Comparison of ENCODE assay signal across 16 cellular contexts in genomic region chr2:3868426-3868825, GRCh38.
DNase-seq lines count a peak whose midpoint lies in the region; ATAC-seq and TF ChIP-seq lines count a peak whose summit lies in the region.
"Had no signal": no experiment of that assay in that cellular context is flagged by ENCODE, and none has a peak within 500 bp of the region (broad histone marks: within the 10 kb centered on the region; RNA-seq: fewer than 3 reads in every experiment).

No MANE protein-coding gene starts in this region.

- no peaks in the 10 kb centered on the region for H4K20me1 ChIP-seq in GM23248 (ENCODE audit: insufficient read depth)

- peak overlapping the region; percentile 90 for H4K8ac ChIP-seq in neuronal stem cell (ENCODE audit: low read depth, low read length)

- H3K4me1 ChIP-seq in breast epithelium (no peaks in the 10 kb centered on the region), neuronal stem cell (ENCODE audit: control insufficient read depth in 2 of 2, insufficient read depth in 1 of 2, low read depth in 1 of 2, low read length in 2 of 2) (peaks cover 0 to 3% of the 10 kb centered on the region in 2 donors), thoracic aorta (ENCODE audit: control insufficient read depth in 1 of 2, low read depth in 2 of 2) (peaks cover 6 to 33% of the 10 kb centered on the region in 2 donors), GM23248 (ENCODE audit: insufficient read depth) (no peaks in the 10 kb centered on the region)
- H3K4me1 ChIP-seq: A549 had no signal

- H3F3A ChIP-seq in GM23248 (ENCODE audit: insufficient read depth), result no peaks in the 10 kb centered on the region

- H3K27me3 ChIP-seq in breast epithelium (peaks cover 0 to 6% of the 10 kb centered on the region in 2 donors), neuronal stem cell (ENCODE audit: control insufficient read depth in 3 of 3, insufficient read depth in 3 of 3, low read depth in 1 of 3, low read length in 3 of 3) (no peaks in the 10 kb centered on the region), thoracic aorta (replicated peaks; ENCODE audit: insufficient read depth) (no peaks in the 10 kb centered on the region), GM23248 (replicated peaks; ENCODE audit: insufficient read depth) (no peaks in the 10 kb centered on the region)

- H2AFZ ChIP-seq in neuronal stem cell (ENCODE audit: low read length) (no peak overlapping the region), GM23248 (no peak overlapping the region)

- H3K9ac ChIP-seq in neuronal stem cell (ENCODE audit: low read depth, low read length, poor library complexity) (no peak overlapping the region), GM23248 (no peak overlapping the region)

- BruUV-seq in MCF 10A (replicated peaks; lab: Mats Ljungman, UMichigan), result no TSS peak

- H3K4me1 Mint-ChIP-seq in MCF 10A (ENCODE audit: insufficient read depth, unreplicated experiment), result peaks cover 6% of the 10 kb centered on the region

- no peaks in the 10 kb centered on the region for H3K79me1 ChIP-seq in neuronal stem cell (ENCODE audit: low read depth, low read length)

- H4K91ac ChIP-seq in neuronal stem cell (ENCODE audit: low read depth, low read length, poor library complexity), result no peak overlapping the region

- no peak overlapping the region for H2BK12ac ChIP-seq in neuronal stem cell (ENCODE audit: low read length)

- H3K79me2 ChIP-seq in GM23248 (ENCODE audit: insufficient read depth), result no peaks in the 10 kb centered on the region

- no peak overlapping the region for H3K18ac ChIP-seq in neuronal stem cell (ENCODE audit: low read length)

- no peak overlapping the region for H2BK120ac ChIP-seq in neuronal stem cell (ENCODE audit: low read depth, low read length)

- H3K9me3 Mint-ChIP-seq in MCF 10A (ENCODE audit: unreplicated experiment), result no peaks in the 10 kb centered on the region
- H3K9me3 Mint-ChIP-seq: CD4-positive, alpha-beta T cell had no signal

- no peak overlapping the region for H3K4ac ChIP-seq in neuronal stem cell (ENCODE audit: low read length)

- POLR2A ChIA-PET in MCF 10A (lab: Yijun Ruan, JAX), result interaction anchor here (0.9 kb wide), 1 partner anchor 11 kb away, joined by 3 read pairs; no protein-coding TSS in a partner anchor

- intact Hi-C loops in MCF 10A (cut with micrococcal nuclease) (no loop called here), breast epithelium (cut with DNase I; ENCODE audit: low total_unique reads) (loop anchor here (5.0 kb wide), 1 partner anchor 309 kb away; no protein-coding TSS in a partner anchor)

- H3K36me3 ChIP-seq in breast epithelium (no peaks in the 10 kb centered on the region), neuronal stem cell (replicated peaks in 1 of 2; ENCODE audit: control insufficient read depth in 2 of 2, insufficient read depth in 2 of 2, low read length in 2 of 2) (no peaks in the 10 kb centered on the region), thoracic aorta (no peaks in the 10 kb centered on the region), GM23248 (ENCODE audit: low read depth) (no peaks in the 10 kb centered on the region)

- peak overlapping the region; percentile 57 for H3K27ac Mint-ChIP-seq in MCF 10A (ENCODE audit: low read depth, unreplicated experiment)
- H3K27ac Mint-ChIP-seq: CD4-positive, alpha-beta T cell; H9 had no signal

- no CpG with 5 or more reads among the region's 6 CpGs for WGBS in neuronal stem cell (ENCODE audit: extremely low coverage in 2 of 2, insufficient read length in 2 of 2, insufficient replicate concordance in 1 of 2), 2 donors
- 26 to 31% methylated on average over 6 of the region's 6 CpGs for WGBS in GM23248 (ENCODE audit: low coverage in 1 of 2, low lambda C conversion rate in 2 of 2, missing lambda C conversion rate in 2 of 2), 2 experiments

- no peak for DNase-seq in MCF 10A (ENCODE audit: unreplicated experiment)
- DNase-seq in breast epithelium (ENCODE audit: low spot score in 2 of 2), result no peak
- DNase-seq in coronary artery (ENCODE audit: low spot score), result no peak
- DNase-seq in neuronal stem cell (ENCODE audit: low spot score), result no peak
- no peak for DNase-seq in thoracic aorta (ENCODE audit: low spot score)
- no peak for DNase-seq in GM23248
- no peak for DNase-seq in putamen (ENCODE audit: low spot score)
- DNase-seq: AML-193; CD4-positive, alpha-beta T cell; DMS153; DMS79; H9 had no signal

- in situ Hi-C loops in GM23248 (cut with MboI), result no loop called here

- no peaks in the 10 kb centered on the region for H3K9me2 ChIP-seq in GM23248 (ENCODE audit: insufficient read depth)

- no peak overlapping the region for H3K14ac ChIP-seq in neuronal stem cell (ENCODE audit: low read length)

- no peaks in the 10 kb centered on the region for H3K36me3 Mint-ChIP-seq in MCF 10A (ENCODE audit: insufficient read depth, unreplicated experiment)

- H3K9me3 ChIP-seq in breast epithelium (no peaks in the 10 kb centered on the region), neuronal stem cell (replicated peaks in 1 of 2; ENCODE audit: control insufficient read depth in 2 of 2, insufficient read depth in 1 of 2, low read depth in 1 of 2, low read length in 2 of 2) (no peaks in the 10 kb centered on the region), thoracic aorta (no peaks in the 10 kb centered on the region), GM23248 (ENCODE audit: low read depth) (no peaks in the 10 kb centered on the region)
- H3K9me3 ChIP-seq: A549 had no signal

- H2BK15ac ChIP-seq in neuronal stem cell (ENCODE audit: low read length), result peak overlapping the region; percentile 20

- H3K27ac ChIP-seq in breast epithelium, result no peak overlapping the region
- H3K27ac ChIP-seq in coronary artery, result peak overlapping the region; percentile 24 to 54
- H3K27ac ChIP-seq in neuronal stem cell (replicated peaks; ENCODE audit: low read length), result no peak overlapping the region
- peak overlapping the region; percentile 18 to 26 for H3K27ac ChIP-seq in thoracic aorta
- H3K27ac ChIP-seq in GM23248, result no peak overlapping the region
- H3K27ac ChIP-seq: 22Rv1, A549, C4-2B had no signal

- H3K4me3 ChIP-seq in breast epithelium, result no peak overlapping the region
- H3K4me3 ChIP-seq in coronary artery, result no peak overlapping the region
- H3K4me3 ChIP-seq in neuronal stem cell (ENCODE audit: low read length in 2 of 2), result no peak overlapping the region
- peak overlapping the region; percentile 20 for H3K4me3 ChIP-seq in thoracic aorta
- H3K4me3 ChIP-seq in GM23248, result no peak overlapping the region
- H3K4me3 ChIP-seq: A549, GM12878 had no signal

- ATAC-seq in thoracic aorta (ENCODE audit: insufficient number of reproducible peaks, low FRiP score, low read depth), result no peak
- ATAC-seq: A549, GM12878 had no signal

- H3K27me3 Mint-ChIP-seq in MCF 10A (ENCODE audit: insufficient read depth, unreplicated experiment), result no peaks in the 10 kb centered on the region
- H3K27me3 Mint-ChIP-seq: CD4-positive, alpha-beta T cell had no signal

- no peak overlapping the region for H3K4me3 Mint-ChIP-seq in MCF 10A (ENCODE audit: unreplicated experiment)
- H3K4me3 Mint-ChIP-seq: CD4-positive, alpha-beta T cell; H9 had no signal

- H3K4me2 ChIP-seq in neuronal stem cell (ENCODE audit: insufficient read depth, low read length, poor library complexity, severe bottlenecking) (no peak overlapping the region), GM23248 (ENCODE audit: unreplicated experiment) (no peak overlapping the region)
- H3K4me2 ChIP-seq: A549 had no signal

- CTCF ChIA-PET in MCF 10A (lab: Yijun Ruan, JAX), result no interaction called here

- no peak for TF ChIP-seq CTCF in MCF 10A (IDR thresholded peaks at IDR 0.05; ENCODE audit: unreplicated experiment)
- no peak for TF ChIP-seq CTCF in breast epithelium (IDR thresholded peaks at IDR 0.05)
- TF ChIP-seq CTCF in coronary artery (IDR thresholded peaks at IDR 0.05), result no peak
- TF ChIP-seq CTCF in thoracic aorta (IDR thresholded peaks at IDR 0.05), result no peak

- no peak overlapping the region for H2BK5ac ChIP-seq in neuronal stem cell (ENCODE audit: low read length)

- no peak overlapping the region for H3K23ac ChIP-seq in neuronal stem cell (ENCODE audit: low read depth, low read length, poor library complexity)

- TF ChIP-seq POLR2A in breast epithelium (IDR thresholded peaks at IDR 0.05), result no peak

- no peak overlapping the region for H2AK5ac ChIP-seq in neuronal stem cell (ENCODE audit: low read depth, low read length)

Comparison
In these comparisons a context has a peak if more than half of its experiments do, and no peak if none do; other contexts are left out.
1. H3K27ac ChIP-seq: peak in coronary artery (2 of 2) and thoracic aorta (2 of 2); none in breast epithelium (0 of 2), neuronal stem cell (single experiment) and GM23248 (single experiment).